In genomic region chr2:70785137-70785911, GRCh38 we compare ENCODE assay signal across 8 cellular contexts. TPM values are rescaled to one million over a fixed set of nuclear protein-coding genes. Genes with fewer than 3 reads are reported as not detected.
DNase-seq lines count a peak whose midpoint lies in the region; ATAC-seq and TF ChIP-seq lines count a peak whose summit lies in the region.

No MANE protein-coding gene starts in this region.

- H3K9me3 ChIP-seq in upper lobe of right lung, result no peaks in the 10 kb centered on the region

- H3K36me3 Mint-ChIP-seq in activated T-helper 17 cell treated with anti-CD3 and anti-CD28 coated beads, Interleukin-2, amount 50 U/mL, for 72 hours (ENCODE audit: low read depth), result no peaks in the 10 kb centered on the region

- H3K27me3 Mint-ChIP-seq in activated T-helper 17 cell treated with anti-CD3 and anti-CD28 coated beads, Interleukin-2, amount 50 U/mL, for 72 hours, result peaks cover 29% of the 10 kb centered on the region

- peaks cover 6% of the 10 kb centered on the region for H3K4me1 ChIP-seq in upper lobe of right lung

- no peak overlapping the region for H3K27ac Mint-ChIP-seq in activated T-helper 17 cell treated with anti-CD3 and anti-CD28 coated beads, Interleukin-2, amount 50 U/mL, for 72 hours

- intact Hi-C loops in upper lobe of right lung (cut with DNase I), result no loop called here

- ATAC-seq in activated T-helper 17 cell treated with anti-CD3 and anti-CD28 coated beads, Interleukin-2, amount 50 U/mL, for 72 hours (replicated peaks), result peak; percentile 52
- peak; percentile 43 for ATAC-seq in upper lobe of right lung
- ATAC-seq in HG03565 (IDR thresholded peaks at IDR 0.05; ENCODE audit: unreplicated experiment), result no peak
- ATAC-seq in GM21390 (IDR thresholded peaks at IDR 0.05; ENCODE audit: unreplicated experiment), result no peak

- peak; percentile 44 for TF ChIP-seq CTCF in upper lobe of right lung (IDR thresholded peaks at IDR 0.05)

- H3K27me3 ChIP-seq in upper lobe of right lung, result peaks cover 36% of the 10 kb centered on the region

- DNase-seq in CD1c-positive myeloid dendritic cell (ENCODE audit: extremely low spot score) (peak; percentile 35), H4 (ENCODE audit: low spot score) (peak; percentile 53), NCI-H82 treated with DMSO at 0.1 percent for 48 hours (lab: John Stamatoyannopoulos, UW; ENCODE audit: unreplicated experiment) (peak; percentile 47), kidney tubule cell (ENCODE audit: low spot score) (peak; percentile 44), upper lobe of right lung (no peak)

- H3K27ac ChIP-seq in upper lobe of right lung, result no peak overlapping the region

- no peak overlapping the region for H3K4me3 Mint-ChIP-seq in activated T-helper 17 cell treated with anti-CD3 and anti-CD28 coated beads, Interleukin-2, amount 50 U/mL, for 72 hours

- H3K9me3 Mint-ChIP-seq in activated T-helper 17 cell treated with anti-CD3 and anti-CD28 coated beads, Interleukin-2, amount 50 U/mL, for 72 hours, result no peaks in the 10 kb centered on the region

- no peak overlapping the region for H3K4me3 ChIP-seq in upper lobe of right lung

- no peaks in the 10 kb centered on the region for H3K4me1 Mint-ChIP-seq in activated T-helper 17 cell treated with anti-CD3 and anti-CD28 coated beads, Interleukin-2, amount 50 U/mL, for 72 hours

- no peaks in the 10 kb centered on the region for H3K36me3 ChIP-seq in upper lobe of right lung

RNA-seq across cellular contexts. Expression of gene FIGLA, which starts 5.1 kb away (rescaled TPM):
- not detected in 2 replicates for total RNA-seq in H4 (2014; rRNA removed; shearing (Covaris generic))
- total RNA-seq in activated T-helper 17 cell treated with anti-CD3 and anti-CD28 coated beads, Interleukin-2, amount 50 U/mL, for 72 hours, result not detected
- total RNA-seq in upper lobe of right lung, result not detected

RNA-seq across cellular contexts. Expression of gene ADD2, which starts 17.3 kb away (rescaled TPM):
- 16.3 and 24.3 TPM in 2 replicates for total RNA-seq in H4 (2014; rRNA removed; shearing (Covaris generic))
- 1 to 10 TPM; 2.0 to 7.4 TPM for total RNA-seq in activated T-helper 17 cell treated with anti-CD3 and anti-CD28 coated beads, Interleukin-2, amount 50 U/mL, for 72 hours
- 1.4 TPM for total RNA-seq in upper lobe of right lung

RNA-seq across cellular contexts. Expression of gene CLEC4F, which starts 35.1 kb away (rescaled TPM):
- total RNA-seq in H4 (2014; rRNA removed; shearing (Covaris generic)), result not detected in 2 replicates
- under 1 TPM in 1 of 2 donors, not detected in 1; 0.35 TPM for total RNA-seq in activated T-helper 17 cell treated with anti-CD3 and anti-CD28 coated beads, Interleukin-2, amount 50 U/mL, for 72 hours
- 1.2 TPM for total RNA-seq in upper lobe of right lung

RNA-seq across cellular contexts. Expression of gene CD207, which starts 50.3 kb away (rescaled TPM):
- not detected in 2 replicates for total RNA-seq in H4 (2014; rRNA removed; shearing (Covaris generic))
- not detected for total RNA-seq in activated T-helper 17 cell treated with anti-CD3 and anti-CD28 coated beads, Interleukin-2, amount 50 U/mL, for 72 hours
- 3.6 TPM for total RNA-seq in upper lobe of right lung

Comparison
In these comparisons a context has a peak if more than half of its experiments do, and no peak if none do; other contexts are left out.
1. ATAC-seq: peak in activated T-helper 17 cell treated with anti-CD3 and anti-CD28 coated beads, Interleukin-2, amount 50 U/mL, for 72 hours (single experiment) and upper lobe of right lung (single experiment); none in HG03565 (single experiment) and GM21390 (single experiment).